Comparison of ENCODE assay signal across 12 cellular contexts in the genomic region with DNA sequence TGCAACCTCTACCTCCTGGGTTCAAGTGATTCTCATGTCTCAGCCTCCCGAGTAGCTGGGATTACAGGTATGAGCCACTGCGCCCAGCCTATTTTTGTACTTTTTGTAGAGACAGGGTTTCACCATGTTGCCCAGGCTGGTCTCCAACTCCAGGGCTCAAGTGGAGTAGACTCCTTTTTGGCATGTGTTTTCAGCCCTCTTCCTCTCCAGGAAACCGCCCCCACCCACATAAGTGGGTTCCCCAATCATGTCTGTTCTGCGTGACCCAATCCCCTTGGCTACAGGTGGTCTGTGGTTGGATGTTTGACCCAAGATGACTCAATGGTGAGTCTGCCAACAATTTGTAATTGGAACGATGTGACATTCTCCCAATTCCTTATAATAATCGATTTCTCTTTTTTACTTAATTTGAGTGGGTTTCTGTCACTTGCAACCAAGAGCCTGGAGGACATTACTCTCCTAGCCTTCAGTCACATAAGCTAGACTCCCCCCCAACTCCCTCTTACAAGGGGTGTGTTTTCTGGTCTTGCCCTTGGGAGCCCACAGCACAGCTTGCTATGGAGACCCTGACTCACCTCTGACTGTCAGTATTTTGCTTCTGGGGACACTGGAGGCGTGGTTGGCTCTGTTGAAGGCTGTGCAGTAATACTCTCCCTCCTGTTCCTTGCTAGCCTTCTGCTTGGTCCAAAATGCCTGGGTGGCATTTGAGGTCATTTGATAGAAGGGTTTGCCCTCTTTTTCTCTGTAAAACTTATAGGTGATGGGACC. TPM values are rescaled to one million over a fixed set of nuclear protein-coding genes. Genes with fewer than 3 reads are reported as not detected.
DNase-seq lines count a peak whose midpoint lies in the region; ATAC-seq and TF ChIP-seq lines count a peak whose summit lies in the region.
"Had no signal": no experiment of that assay in that cellular context is flagged by ENCODE, and none has a peak within 500 bp of the region (broad histone marks: within the 10 kb centered on the region; RNA-seq: fewer than 3 reads in every experiment).

No MANE protein-coding gene starts in this region.

- H3K27ac Mint-ChIP-seq in CD4-positive, alpha-beta memory T cell, result peak overlapping the region in 1 of 7 donors; percentile 36

- peaks cover 60% of the 10 kb centered on the region for H3K4me1 ChIP-seq in adipocyte (ENCODE audit: control insufficient read depth, insufficient read depth, low read length)
- H3K4me1 ChIP-seq in vagina, result peaks cover 14% of the 10 kb centered on the region
- H3K4me1 ChIP-seq in CD4-positive, alpha-beta memory T cell (ENCODE audit: insufficient read depth, low read length), result peaks cover under 1% of the 10 kb centered on the region
- H3K4me1 ChIP-seq in HAP-1, result no peaks in the 10 kb centered on the region

- intact Hi-C loops in Right ventricle myocardium superior (cut with DNase I), result no loop called here
- intact Hi-C loops in Right ventricle myocardium inferior (cut with DNase I), result loop anchor here (5.0 kb wide), 1 partner anchor 33 kb away; no protein-coding TSS in a partner anchor
- intact Hi-C loops in lower leg skin (cut with DNase I; ENCODE audit: low total_unique reads), result no loop called here
- intact Hi-C loops in vagina (cut with DNase I), result loop anchor here (2.0 kb wide), 1 partner anchor 29 kb away; no protein-coding TSS in a partner anchor
- intact Hi-C loops in CD4-positive, alpha-beta memory T cell (cut with micrococcal nuclease), result no loop called here

- in situ Hi-C loops in HAP-1 (cut with MboI; ENCODE audit: low sequenced_read_pairs), result no loop called here

- peak overlapping the region; percentile 33 for H3K9ac ChIP-seq in adipocyte (ENCODE audit: low read length)

- DNase-seq in Right ventricle myocardium superior, result peak; percentile 31
- DNase-seq in Right ventricle myocardium inferior (ENCODE audit: missing footprints), result no peak
- DNase-seq in adipocyte (ENCODE audit: low read depth), result no peak
- peak; percentile 31 to 60 for DNase-seq in lower leg skin (ENCODE audit: low spot score in 2 of 2)
- DNase-seq in vagina (ENCODE audit: extremely low spot score in 2 of 2), result peak in 1 of 2 donors; percentile 86
- no peak for DNase-seq in CD4-positive, alpha-beta memory T cell
- DNase-seq in HAP-1 (ENCODE audit: low spot score in 2 of 2), result no peak
- no peak for DNase-seq in 8988T
- DNase-seq: activated naive CD4-positive, alpha-beta T cell treated with anti-CD3 and anti-CD28 coated beads, Interleukin-2, amount 50 U/mL, for 16 hours; NCI-H1930 had no signal

- H3K36me3 Mint-ChIP-seq in CD4-positive, alpha-beta memory T cell, result no peaks in the 10 kb centered on the region

- H3K27me3 ChIP-seq in adipocyte (replicated peaks; ENCODE audit: control insufficient read depth, insufficient read depth, low read length) (no peaks in the 10 kb centered on the region), vagina (no peaks in the 10 kb centered on the region), HAP-1 (ENCODE audit: low read depth) (no peaks in the 10 kb centered on the region)
- no peaks in the 10 kb centered on the region for H3K27me3 ChIP-seq in CD4-positive, alpha-beta memory T cell (ENCODE audit: insufficient read depth, low read length)

- no peaks in the 10 kb centered on the region for H3K9me3 Mint-ChIP-seq in CD4-positive, alpha-beta memory T cell

- peaks cover 0 to 3% of the 10 kb centered on the region in 2 donors for H3K27me3 Mint-ChIP-seq in CD4-positive, alpha-beta memory T cell

- peaks cover 0 to 14% (median 2%) of the 10 kb centered on the region in 4 donors for H3K4me1 Mint-ChIP-seq in CD4-positive, alpha-beta memory T cell

- 69 to 77% methylated on average over 7 of the region's 7 CpGs for WGBS in lower leg skin, 2 donors

- CTCF ChIA-PET in CD4-positive, alpha-beta memory T cell (lab: Charles Lee; ENCODE audit: partially characterized antibody), result interaction anchor here (1.6 kb wide), 1 partner anchor 36 kb away, joined by 4 read pairs; no protein-coding TSS in a partner anchor

- POLR2A ChIA-PET in CD4-positive, alpha-beta memory T cell (lab: Charles Lee; ENCODE audit: partially characterized antibody), result no interaction called here

- peak overlapping the region; percentile 30 for H3K4me3 ChIP-seq in adipocyte (ENCODE audit: low read length)
- no peak overlapping the region for H3K4me3 ChIP-seq in lower leg skin (ENCODE audit: low read depth, poor library complexity, severe bottlenecking)
- no peak overlapping the region for H3K4me3 ChIP-seq in vagina
- H3K4me3 ChIP-seq in CD4-positive, alpha-beta memory T cell (ENCODE audit: low read length in 2 of 2), result no peak overlapping the region
- no peak overlapping the region for H3K4me3 ChIP-seq in HAP-1

- ATAC-seq in Right ventricle myocardium superior (ENCODE audit: poor library complexity), result no peak
- ATAC-seq in Right ventricle myocardium inferior, result no peak
- ATAC-seq: Panc1 had no signal

- no peak for TF ChIP-seq CTCF in lower leg skin (IDR thresholded peaks at IDR 0.05)
- no peak for TF ChIP-seq CTCF in vagina (IDR thresholded peaks at IDR 0.05)

- H3K27ac ChIP-seq in vagina, result peak overlapping the region; percentile 56
- H3K27ac ChIP-seq in CD4-positive, alpha-beta memory T cell (ENCODE audit: low read depth, low read length), result no peak overlapping the region
- H3K27ac ChIP-seq: VCaP had no signal

- no peaks in the 10 kb centered on the region for H3K9me3 ChIP-seq in adipocyte (ENCODE audit: control insufficient read depth, low read length)
- no peaks in the 10 kb centered on the region for H3K9me3 ChIP-seq in vagina
- H3K9me3 ChIP-seq in CD4-positive, alpha-beta memory T cell (ENCODE audit: control insufficient read depth in 1 of 2, low read length in 2 of 2), result no peaks in the 10 kb centered on the region
- no peaks in the 10 kb centered on the region for H3K9me3 ChIP-seq in HAP-1

- H3K4me3 Mint-ChIP-seq in CD4-positive, alpha-beta memory T cell, result no peak overlapping the region

- H3K36me3 ChIP-seq in adipocyte (ENCODE audit: control insufficient read depth, insufficient read depth, low read length, severe bottlenecking) (no peaks in the 10 kb centered on the region), vagina (no peaks in the 10 kb centered on the region), HAP-1 (replicated peaks) (no peaks in the 10 kb centered on the region)
- H3K36me3 ChIP-seq in CD4-positive, alpha-beta memory T cell (ENCODE audit: insufficient read depth, low read length), result no peaks in the 10 kb centered on the region

- TF ChIP-seq POLR2A in lower leg skin (IDR thresholded peaks at IDR 0.05) (no peak), vagina (IDR thresholded peaks at IDR 0.05) (no peak)

RNA-seq across cellular contexts. Expression of gene PECAM1, which starts 34.9 kb away (rescaled TPM):
- 89.9 TPM for total RNA-seq in Right ventricle myocardium superior
- 116 TPM for total RNA-seq in Right ventricle myocardium inferior
- total RNA-seq in lower leg skin, result 10 to 100 TPM; 21.8 to 95.1 (median 38.1) TPM
- 94.0 TPM for total RNA-seq in vagina
- 1 to 10 TPM; 3.8 to 4.0 TPM for total RNA-seq in CD4-positive, alpha-beta memory T cell
- polyA plus RNA-seq in CD4-positive, alpha-beta memory T cell, result 1 to 10 TPM; 2.8 to 5.9 TPM

Comparison
In these comparisons a context has a peak if more than half of its experiments do, and no peak if none do; other contexts are left out.
1. DNase-seq: peak in Right ventricle myocardium superior (single experiment) and lower leg skin (2 of 2); none in Right ventricle myocardium inferior (single experiment), adipocyte (single experiment), CD4-positive, alpha-beta memory T cell (0 of 5), HAP-1 (0 of 2) and 8988T (single experiment).
2. intact Hi-C loops: an anchor here in Right ventricle myocardium inferior (5.0 kb wide) and vagina (2.0 kb wide); none called in Right ventricle myocardium superior, lower leg skin and CD4-positive, alpha-beta memory T cell.
3. RNA of gene PECAM1, which starts 34.9 kb away (total RNA-seq): 116 TPM in Right ventricle myocardium inferior (single experiment), 94.0 TPM in vagina (single experiment), 89.9 TPM in Right ventricle myocardium superior (single experiment) and 21.8 to 95.1 TPM in lower leg skin; 3.8 to 4.0 TPM in CD4-positive, alpha-beta memory T cell; every median in the first group is over 4 times any median in the second.